Comparison of ENCODE assay signal across 13 cellular contexts in genomic region chr1:29200905-29201594, GRCh38. TPM values are rescaled to one million over a fixed set of nuclear protein-coding genes. Genes with fewer than 3 reads are reported as not detected.
DNase-seq lines count a peak whose midpoint lies in the region; ATAC-seq and TF ChIP-seq lines count a peak whose summit lies in the region.
"Had no signal": no experiment of that assay in that cellular context is flagged by ENCODE, and none has a peak within 500 bp of the region (broad histone marks: within the 10 kb centered on the region; RNA-seq: fewer than 3 reads in every experiment).

No MANE protein-coding gene starts in this region.

- H3K27me3 ChIP-seq in GM23248 (replicated peaks; ENCODE audit: insufficient read depth): no peaks in the 10 kb centered on the region
- H3K27me3 ChIP-seq in SJCRH30: no peaks in the 10 kb centered on the region
- H3K27me3 ChIP-seq in endodermal cell (ENCODE audit: control insufficient read depth, insufficient read depth, low read length, poor library complexity, severe bottlenecking): no peaks in the 10 kb centered on the region
- no peaks in the 10 kb centered on the region for H3K27me3 ChIP-seq in spleen (replicated peaks in 1 of 7)
- H3K27me3 ChIP-seq in psoas muscle (ENCODE audit: insufficient read depth in 3 of 3, low read length in 2 of 3): no peaks in the 10 kb centered on the region
- H3K27me3 ChIP-seq: foreskin keratinocyte had no signal

- H3K9me3 Mint-ChIP-seq in endodermal cell: no peaks in the 10 kb centered on the region
- H3K9me3 Mint-ChIP-seq: GM23338, WTC11 had no signal

- H3K27ac ChIP-seq in GM23248 (no peak overlapping the region), SJCRH30 (peak overlapping the region; percentile 83), endodermal cell (ENCODE audit: low read depth, low read length) (no peak overlapping the region), spleen (peak overlapping the region in 5 of 8 donors; percentile 24 to 76 (median 69)), psoas muscle (no peak overlapping the region)
- H3K27ac ChIP-seq: foreskin keratinocyte had no signal

- H3K4me3 ChIP-seq in GM23248 (no peak overlapping the region), SJCRH30 (no peak overlapping the region), endodermal cell (ENCODE audit: low read length) (no peak overlapping the region), spleen (no peak overlapping the region), psoas muscle (no peak overlapping the region)
- H3K4me3 ChIP-seq: GM23338 had no signal

- H3K4me2 ChIP-seq in GM23248 (ENCODE audit: unreplicated experiment): no peak overlapping the region
- H3K4me2 ChIP-seq: GM23338 had no signal

- 93 to 95% methylated on average over 5 of the region's 5 CpGs for WGBS in GM23248 (ENCODE audit: low coverage in 1 of 2, low lambda C conversion rate in 2 of 2, missing lambda C conversion rate in 2 of 2), 2 experiments
- WGBS in endodermal cell (ENCODE audit: insufficient coverage in 1 of 2, insufficient read length in 1 of 2), 2 experiments: 87 to 96% methylated on average over 5 of the region's 5 CpGs
- 89 to 96% (median 92%) methylated on average over 5 of the region's 5 CpGs for WGBS in spleen, 5 donors
- 91 to 97% (median 93%) methylated on average over 5 of the region's 5 CpGs for WGBS in psoas muscle, 3 donors

- TF ChIP-seq CTCF in endodermal cell (conservative IDR thresholded peaks at IDR 0.05): no peak
- TF ChIP-seq CTCF in spleen (IDR thresholded peaks at IDR 0.05 in 8 of 11, conservative IDR thresholded peaks at IDR 0.05 in 3 of 11): no peak
- TF ChIP-seq CTCF in psoas muscle (IDR thresholded peaks at IDR 0.05): no peak

- H3K9ac ChIP-seq in GM23248 (no peak overlapping the region), endodermal cell (ENCODE audit: extremely low read depth, low read length, poor library complexity, severe bottlenecking) (no peak overlapping the region)

- peaks cover 30% of the 10 kb centered on the region for H3F3A ChIP-seq in GM23248 (ENCODE audit: insufficient read depth)

- H3K4me3 Mint-ChIP-seq in endodermal cell: no peak overlapping the region
- H3K4me3 Mint-ChIP-seq: GM23338, WTC11 had no signal

- peaks cover 41% of the 10 kb centered on the region for H3K36me3 Mint-ChIP-seq in endodermal cell (ENCODE audit: low read depth)

- H3K27ac Mint-ChIP-seq in endodermal cell: peak overlapping the region; percentile 67
- H3K27ac Mint-ChIP-seq: GM23338, WTC11 had no signal

- H3K9me3 ChIP-seq in GM23248 (ENCODE audit: low read depth) (no peaks in the 10 kb centered on the region), SJCRH30 (replicated peaks) (no peaks in the 10 kb centered on the region), endodermal cell (ENCODE audit: control insufficient read depth, low read length) (no peaks in the 10 kb centered on the region), spleen (no peaks in the 10 kb centered on the region), psoas muscle (no peaks in the 10 kb centered on the region)

- in situ Hi-C loops in GM23248 (cut with MboI): no loop called here

- no peak for TF ChIP-seq POLR2A in spleen (IDR thresholded peaks at IDR 0.05)

- H2AFZ ChIP-seq in GM23248: no peak overlapping the region
- H2AFZ ChIP-seq: GM23338 had no signal

- H4K20me1 ChIP-seq in GM23248 (ENCODE audit: insufficient read depth): no peaks in the 10 kb centered on the region

- no peak for ATAC-seq in psoas muscle
- ATAC-seq: foreskin keratinocyte, GM23338, WTC11 had no signal

- H3K79me2 ChIP-seq in GM23248 (ENCODE audit: insufficient read depth): no peaks in the 10 kb centered on the region

- H3K36me3 ChIP-seq in GM23248 (ENCODE audit: low read depth) (peaks cover 5% of the 10 kb centered on the region; the same call in 1 of the 2 replicates), SJCRH30 (peaks cover 20% of the 10 kb centered on the region), endodermal cell (ENCODE audit: control insufficient read depth, insufficient read depth, low read length) (peaks cover 27% of the 10 kb centered on the region), spleen (peaks cover 5 to 87% (median 23%) of the 10 kb centered on the region in 6 donors), psoas muscle (ENCODE audit: insufficient read depth in 1 of 2, low read depth in 1 of 2) (peaks cover 5 to 77% of the 10 kb centered on the region in 2 donors)

- peaks cover 24% of the 10 kb centered on the region for H3K4me1 Mint-ChIP-seq in endodermal cell

- no peaks in the 10 kb centered on the region for H3K27me3 Mint-ChIP-seq in endodermal cell (ENCODE audit: insufficient read depth)

- H3K9me2 ChIP-seq in GM23248 (ENCODE audit: insufficient read depth): no peaks in the 10 kb centered on the region

- DNase-seq in GM23248 (peak; percentile 23), SJCRH30 (peak in 1 of 2 experiments; percentile 36), endodermal cell (no peak), spleen (no peak), psoas muscle (no peak), SIG-M5 treated with dmso at 0.1 percent for 504 hours (lab: John Stamatoyannopoulos, UW; ENCODE audit: unreplicated experiment) (no peak), HK-2 (ENCODE audit: unreplicated experiment) (no peak)
- DNase-seq: activated CD8-positive, alpha-beta memory T cell treated with anti-CD3 and anti-CD28 coated beads for 24 hours; foreskin keratinocyte; NCI-H524 treated with DMSO at 0.1 percent for 48 hours; stimulated activated CD4-positive, alpha-beta T cell treated with anti-CD3 and anti-CD28 coated beads, Interleukin-12 subunit alpha, Interleukin-12 subunit beta, amount 100 ng/mL, for 4 hours had no signal

- intact Hi-C loops in spleen (cut with DNase I; ENCODE audit: low total_unique reads) (loop anchor here (10.0 kb wide), 1 partner anchor 166 kb away; no protein-coding TSS in a partner anchor), psoas muscle (cut with DNase I) (loop anchor here in 1 of 2 donors (5.0 kb wide), 2 partner anchors 79 to 169 kb away; partner anchors contain the start of gene TMEM200B)

- H3K4me1 ChIP-seq in GM23248 (ENCODE audit: insufficient read depth): peaks cover 30% of the 10 kb centered on the region
- peaks cover 27% of the 10 kb centered on the region for H3K4me1 ChIP-seq in SJCRH30
- peaks cover 17% of the 10 kb centered on the region for H3K4me1 ChIP-seq in endodermal cell (ENCODE audit: control insufficient read depth, insufficient read depth, low read length)
- peaks cover 2 to 22% (median 12%) of the 10 kb centered on the region in 6 donors for H3K4me1 ChIP-seq in spleen
- H3K4me1 ChIP-seq in psoas muscle: peaks cover 11% of the 10 kb centered on the region

RNA-seq across cellular contexts. Expression of gene SRSF4, which starts 19.4 kb away (rescaled TPM):
- 36.3 and 45.0 TPM in 2 replicates for total RNA-seq in GM23248 (2014; rRNA removed; shearing (Covaris generic))
- 60.8 and 65.6 TPM in 2 replicates for polyA plus RNA-seq in GM23248 (2016; fragmentation: Nextera tagmentation; extraction: Ambion mirVana)
- total RNA-seq in SJCRH30 (2014; rRNA removed; shearing (Covaris generic)): 93.6 and 102 TPM in 2 replicates
- 100 to 1,000 TPM in 1 of 2 donors, 10 to 100 TPM in 1; 89.1 to 107 TPM for total RNA-seq in endodermal cell
- polyA plus RNA-seq in endodermal cell (2013, experiment 1 of 2): 101 TPM
- 85.0 TPM for polyA plus RNA-seq in endodermal cell (2013, experiment 2 of 2)
- total RNA-seq in spleen: 10 to 100 TPM; 77.6 to 94.7 (median 87.6) TPM
- 10 to 100 TPM; 36.9 to 66.4 (median 62.4) TPM for polyA plus RNA-seq in spleen
- 10 to 100 TPM; 49.3 to 80.4 (median 66.8) TPM for total RNA-seq in psoas muscle
- polyA plus RNA-seq in psoas muscle: 10 to 100 TPM; 42.2 to 84.8 (median 70.1) TPM

RNA-seq across cellular contexts. Expression of gene MECR, which starts 29.7 kb away (rescaled TPM):
- 19.1 and 23.6 TPM in 2 replicates for total RNA-seq in GM23248 (2014; rRNA removed; shearing (Covaris generic))
- 43.3 and 48.2 TPM in 2 replicates for polyA plus RNA-seq in GM23248 (2016; fragmentation: Nextera tagmentation; extraction: Ambion mirVana)
- 18.9 and 25.4 TPM in 2 replicates for total RNA-seq in SJCRH30 (2014; rRNA removed; shearing (Covaris generic))
- 10 to 100 TPM; 33.3 to 38.2 TPM for total RNA-seq in endodermal cell
- polyA plus RNA-seq in endodermal cell (2013, experiment 1 of 2): 35.9 TPM
- 30.3 TPM for polyA plus RNA-seq in endodermal cell (2013, experiment 2 of 2)
- 10 to 100 TPM in 4 of 7 donors, 1 to 10 TPM in 3; 6.4 to 25.4 (median 12.9) TPM for total RNA-seq in spleen
- polyA plus RNA-seq in spleen: 10 to 100 TPM; 14.3 to 18.3 (median 17.8) TPM
- 10 to 100 TPM; 22.7 to 42.6 (median 34.1) TPM for total RNA-seq in psoas muscle
- 10 to 100 TPM; 25.7 to 38.8 (median 36.8) TPM for polyA plus RNA-seq in psoas muscle

RNA-seq across cellular contexts. Expression of gene PTPRU, which starts 35.3 kb away (rescaled TPM):
- 16.8 and 18.0 TPM in 2 replicates for total RNA-seq in GM23248 (2014; rRNA removed; shearing (Covaris generic))
- 6.0 and 6.2 TPM in 2 replicates for polyA plus RNA-seq in GM23248 (2016; fragmentation: Nextera tagmentation; extraction: Ambion mirVana)
- 12.3 and 16.3 TPM in 2 replicates for total RNA-seq in SJCRH30 (2014; rRNA removed; shearing (Covaris generic))
- total RNA-seq in endodermal cell: 10 to 100 TPM; 49.8 to 73.1 TPM
- polyA plus RNA-seq in endodermal cell (2013, experiment 1 of 2): 39.5 TPM
- 36.6 TPM for polyA plus RNA-seq in endodermal cell (2013, experiment 2 of 2)
- total RNA-seq in spleen: 10 to 100 TPM in 2 of 7 donors, 1 to 10 TPM in 5; 4.3 to 10.8 (median 6.1) TPM
- polyA plus RNA-seq in spleen: 1 to 10 TPM in 2 of 3 donors, under 1 TPM in 1; 1.00 to 3.1 (median 1.7) TPM
- total RNA-seq in psoas muscle: 10 to 100 TPM; 22.5 to 51.4 (median 28.6) TPM
- 10 to 100 TPM; 14.5 to 31.4 (median 17.4) TPM for polyA plus RNA-seq in psoas muscle

Comparison
In these comparisons a context has a peak if more than half of its experiments do, and no peak if none do; other contexts are left out.
1. H3K27ac ChIP-seq: peak in SJCRH30 (single experiment) and spleen (5 of 8); none in GM23248 (single experiment), endodermal cell (single experiment) and psoas muscle (single experiment).